ENCODE assay signal across 16 cellular contexts in genomic region chr12:1220127-1221092, GRCh38.
DNase-seq lines count a peak whose midpoint lies in the region; ATAC-seq, FAIRE-seq and TF ChIP-seq lines count a peak whose summit lies in the region.
"Had no signal": no experiment of that assay in that cellular context is flagged by ENCODE, and none has a peak within 500 bp of the region (broad histone marks: within the 10 kb centered on the region; RNA-seq: fewer than 3 reads in every experiment).

No MANE protein-coding gene starts in this region.

- H2AFZ ChIP-seq in H1 (ENCODE audit: low read length), result no peak overlapping the region
- no peak overlapping the region for H2AFZ ChIP-seq in neuronal stem cell (ENCODE audit: low read length)
- H2AFZ ChIP-seq: neural progenitor cell had no signal

- H3K27me3 ChIP-seq in H1 (replicated peaks in 1 of 4; ENCODE audit: control insufficient read depth in 3 of 4, extremely low read depth in 1 of 4, insufficient read depth in 3 of 4, low read length in 3 of 4) (no peaks in the 10 kb centered on the region), neuronal stem cell (ENCODE audit: control insufficient read depth in 3 of 3, insufficient read depth in 3 of 3, low read depth in 1 of 3, low read length in 3 of 3) (no peaks in the 10 kb centered on the region), MG63 (no peaks in the 10 kb centered on the region)
- H3K27me3 ChIP-seq in CD8-positive, alpha-beta memory T cell (ENCODE audit: insufficient read depth, low read length, poor library complexity, severe bottlenecking), result no peaks in the 10 kb centered on the region
- H3K27me3 ChIP-seq: neural progenitor cell, SJSA1 had no signal

- TF ChIP-seq EP300 in H1 (IDR thresholded peaks at IDR 0.05; ENCODE audit: borderline replicate concordance in 1 of 2, low read depth in 2 of 2, low read length in 2 of 2), result no peak

- no peak overlapping the region for H2BK20ac ChIP-seq in H1 (ENCODE audit: low read length)

- no peaks in the 10 kb centered on the region for H3K4me1 Mint-ChIP-seq in CD8-positive, alpha-beta memory T cell
- H3K4me1 Mint-ChIP-seq in stimulated activated effector memory CD8-positive, alpha-beta T cell treated with anti-CD3 and anti-CD28 coated beads, Interleukin-12 subunit alpha, Interleukin-12 subunit beta, amount 100 ng/mL, for 72 hours, result no peaks in the 10 kb centered on the region
- H3K4me1 Mint-ChIP-seq: memory B cell, neural progenitor cell had no signal

- no peak overlapping the region for H4K8ac ChIP-seq in H1 (ENCODE audit: extremely low read depth, insufficient read depth, low read length)
- no peak overlapping the region for H4K8ac ChIP-seq in neuronal stem cell (ENCODE audit: low read depth, low read length)

- no peak overlapping the region for H3K4me3 Mint-ChIP-seq in CD8-positive, alpha-beta memory T cell
- no peak overlapping the region for H3K4me3 Mint-ChIP-seq in stimulated activated effector memory CD8-positive, alpha-beta T cell treated with anti-CD3 and anti-CD28 coated beads, Interleukin-12 subunit alpha, Interleukin-12 subunit beta, amount 100 ng/mL, for 72 hours
- H3K4me3 Mint-ChIP-seq: activated CD8-positive, alpha-beta T cell treated with anti-CD3 and anti-CD28 coated beads for 36 hours; CD4-positive, alpha-beta memory T cell; memory B cell; neural progenitor cell; stimulated activated naive CD8-positive, alpha-beta T cell treated with anti-CD3 and anti-CD28 coated beads, Interleukin-15, Interleukin-2, amounts not matched to agents 100 ng/mL and 50 ng/mL, for 24 hours had no signal

- H3K9me3 Mint-ChIP-seq in CD8-positive, alpha-beta memory T cell, result no peaks in the 10 kb centered on the region
- H3K9me3 Mint-ChIP-seq in stimulated activated effector memory CD8-positive, alpha-beta T cell treated with anti-CD3 and anti-CD28 coated beads, Interleukin-12 subunit alpha, Interleukin-12 subunit beta, amount 100 ng/mL, for 72 hours, result no peaks in the 10 kb centered on the region
- H3K9me3 Mint-ChIP-seq: activated CD8-positive, alpha-beta T cell treated with anti-CD3 and anti-CD28 coated beads for 36 hours; CD4-positive, alpha-beta memory T cell; memory B cell; neural progenitor cell; stimulated activated naive CD8-positive, alpha-beta T cell treated with anti-CD3 and anti-CD28 coated beads, Interleukin-15, Interleukin-2, amounts not matched to agents 100 ng/mL and 50 ng/mL, for 24 hours had no signal

- no peaks in the 10 kb centered on the region for H4K20me1 ChIP-seq in H1 (replicated peaks in 1 of 2; ENCODE audit: control insufficient read depth in 1 of 2, insufficient read depth in 2 of 2, low read length in 2 of 2)

- no peaks in the 10 kb centered on the region for H3K9me3 ChIP-seq in H1 (ENCODE audit: insufficient read depth in 2 of 2, low read depth in 1 of 2, low read length in 1 of 2)
- H3K9me3 ChIP-seq in neuronal stem cell (replicated peaks in 1 of 2; ENCODE audit: control insufficient read depth in 2 of 2, insufficient read depth in 1 of 2, low read depth in 1 of 2, low read length in 2 of 2), result no peaks in the 10 kb centered on the region
- H3K9me3 ChIP-seq in CD8-positive, alpha-beta memory T cell (ENCODE audit: low read length), result no peaks in the 10 kb centered on the region
- no peaks in the 10 kb centered on the region for H3K9me3 ChIP-seq in MG63
- H3K9me3 ChIP-seq: SJSA1 had no signal

- TF ChIP-seq POLR2A in H54 (IDR thresholded peaks at IDR 0.05; ENCODE audit: low read depth, low read length) (no peak), H1 (IDR thresholded peaks at IDR 0.05; ENCODE audit: control extremely low read depth in 1 of 2, low read depth in 2 of 2, low read length in 2 of 2) (no peak)

- POLR2A ChIA-PET in H1 (lab: Charles Lee; ENCODE audit: partially characterized antibody), result interaction anchor here (0.6 kb wide), 1 partner anchor 174 kb away, joined by 3 read pairs; no protein-coding TSS in a partner anchor
- POLR2A ChIA-PET in CD8-positive, alpha-beta memory T cell (lab: Charles Lee), result no interaction called here

- no peaks in the 10 kb centered on the region for H3K79me2 ChIP-seq in H1 (ENCODE audit: control insufficient read depth in 1 of 2, insufficient read depth in 2 of 2, low read length in 2 of 2)

- no peaks in the 10 kb centered on the region for H3K23me2 ChIP-seq in H1 (ENCODE audit: low read depth, low read length)

- H4K91ac ChIP-seq in H1 (replicated peaks; ENCODE audit: insufficient read length, low read length) (no peak overlapping the region), neuronal stem cell (ENCODE audit: low read depth, low read length, poor library complexity) (peak overlapping the region; percentile 22)

- no peak for ATAC-seq in GM21515 (IDR thresholded peaks at IDR 0.05; ENCODE audit: unreplicated experiment)
- ATAC-seq in stimulated activated effector memory CD8-positive, alpha-beta T cell treated with anti-CD3 and anti-CD28 coated beads, Interleukin-12 subunit alpha, Interleukin-12 subunit beta, amount 100 ng/mL, for 72 hours, result no peak
- ATAC-seq: activated CD8-positive, alpha-beta T cell treated with anti-CD3 and anti-CD28 coated beads for 36 hours had no signal

- H2BK15ac ChIP-seq in H1 (ENCODE audit: low read length) (no peak overlapping the region), neuronal stem cell (ENCODE audit: low read length) (no peak overlapping the region)

- DNase-seq in H54 (ENCODE audit: insufficient read length, low spot score), result no peak
- peak; percentile 83 to 93 for DNase-seq in NCI-H1930 (lab: John Stamatoyannopoulos, UW)
- DNase-seq in H1 (ENCODE audit: low read depth in 1 of 2, low spot score in 2 of 2), result no peak
- DNase-seq in neuronal stem cell (ENCODE audit: low spot score), result no peak
- DNase-seq in CD8-positive, alpha-beta memory T cell, result no peak
- no peak for DNase-seq in MG63
- DNase-seq in stimulated activated effector memory CD8-positive, alpha-beta T cell treated with anti-CD3 and anti-CD28 coated beads, Interleukin-12 subunit alpha, Interleukin-12 subunit beta, amount 100 ng/mL, for 72 hours (ENCODE audit: low spot score in 2 of 2), result no peak
- DNase-seq: activated CD8-positive, alpha-beta T cell treated with anti-CD3 and anti-CD28 coated beads for 36 hours; CD4-positive, alpha-beta memory T cell; GF-D8; HCEC 1CT had no signal

- H2BK5ac ChIP-seq in H1 (ENCODE audit: low read depth, low read length), result no peak overlapping the region
- no peak overlapping the region for H2BK5ac ChIP-seq in neuronal stem cell (ENCODE audit: low read length)

- H4K5ac ChIP-seq in H1 (ENCODE audit: insufficient read length, low read depth, low read length), result no peak overlapping the region

- H3K14ac ChIP-seq in H1 (ENCODE audit: insufficient read length), result no peak overlapping the region
- H3K14ac ChIP-seq in neuronal stem cell (ENCODE audit: low read length), result no peak overlapping the region

- no peak overlapping the region for H3K27ac Mint-ChIP-seq in CD8-positive, alpha-beta memory T cell
- no peak overlapping the region for H3K27ac Mint-ChIP-seq in stimulated activated effector memory CD8-positive, alpha-beta T cell treated with anti-CD3 and anti-CD28 coated beads, Interleukin-12 subunit alpha, Interleukin-12 subunit beta, amount 100 ng/mL, for 72 hours
- H3K27ac Mint-ChIP-seq: activated CD8-positive, alpha-beta T cell treated with anti-CD3 and anti-CD28 coated beads for 36 hours; CD4-positive, alpha-beta memory T cell; memory B cell; neural progenitor cell; stimulated activated naive CD8-positive, alpha-beta T cell treated with anti-CD3 and anti-CD28 coated beads, Interleukin-15, Interleukin-2, amounts not matched to agents 100 ng/mL and 50 ng/mL, for 24 hours had no signal

- no peaks in the 10 kb centered on the region for H3K79me1 ChIP-seq in H1 (ENCODE audit: low read depth, low read length)
- peaks cover 2% of the 10 kb centered on the region for H3K79me1 ChIP-seq in neuronal stem cell (ENCODE audit: low read depth, low read length)

- CTCF ChIA-PET in H1 (lab: Charles Lee; ENCODE audit: partially characterized antibody), result interaction anchor here (0.6 to 1.4 kb wide), 6 partner anchors 10 to 363 kb away, joined by 3 to 4 read pairs (median 3); no protein-coding TSS in a partner anchor
- CTCF ChIA-PET in CD8-positive, alpha-beta memory T cell (lab: Charles Lee), result no interaction called here

- H3K36me3 ChIP-seq in H1 (ENCODE audit: control insufficient read depth in 2 of 4, insufficient read depth in 4 of 4, low read length in 3 of 4), result no peaks in the 10 kb centered on the region
- H3K36me3 ChIP-seq in neuronal stem cell (replicated peaks in 1 of 2; ENCODE audit: control insufficient read depth in 2 of 2, insufficient read depth in 2 of 2, low read length in 2 of 2), result no peaks in the 10 kb centered on the region
- no peaks in the 10 kb centered on the region for H3K36me3 ChIP-seq in CD8-positive, alpha-beta memory T cell (ENCODE audit: insufficient read depth, low read length)
- peaks cover 4% of the 10 kb centered on the region; the same call in 1 of the 2 replicates for H3K36me3 ChIP-seq in MG63
- H3K36me3 ChIP-seq: neural progenitor cell, SJSA1 had no signal

- no peaks in the 10 kb centered on the region for H3K36me3 Mint-ChIP-seq in CD8-positive, alpha-beta memory T cell
- H3K36me3 Mint-ChIP-seq in stimulated activated effector memory CD8-positive, alpha-beta T cell treated with anti-CD3 and anti-CD28 coated beads, Interleukin-12 subunit alpha, Interleukin-12 subunit beta, amount 100 ng/mL, for 72 hours, result no peaks in the 10 kb centered on the region
- H3K36me3 Mint-ChIP-seq: neural progenitor cell had no signal

- no peaks in the 10 kb centered on the region for H3K27me3 Mint-ChIP-seq in CD8-positive, alpha-beta memory T cell
- H3K27me3 Mint-ChIP-seq: activated CD8-positive, alpha-beta T cell treated with anti-CD3 and anti-CD28 coated beads for 36 hours; CD4-positive, alpha-beta memory T cell; memory B cell; stimulated activated naive CD8-positive, alpha-beta T cell treated with anti-CD3 and anti-CD28 coated beads, Interleukin-15, Interleukin-2, amounts not matched to agents 100 ng/mL and 50 ng/mL, for 24 hours had no signal

- no peak overlapping the region for H2BK12ac ChIP-seq in H1 (ENCODE audit: low read depth, low read length)
- no peak overlapping the region for H2BK12ac ChIP-seq in neuronal stem cell (ENCODE audit: low read length)

- H3K23ac ChIP-seq in H1 (ENCODE audit: insufficient read length) (no peak overlapping the region), neuronal stem cell (ENCODE audit: low read depth, low read length, poor library complexity) (no peak overlapping the region)

- H2BK120ac ChIP-seq in H1 (replicated peaks; ENCODE audit: low read depth, low read length) (no peak overlapping the region), neuronal stem cell (ENCODE audit: low read depth, low read length) (no peak overlapping the region)

- H3K56ac ChIP-seq in H1 (replicated peaks; ENCODE audit: insufficient read length, low read depth, low read length), result peak overlapping the region; percentile 37

- FAIRE-seq in H54 (lab: Jason Lieb, UNC) (peak; percentile 69), H1 (lab: Jason Lieb, UNC) (no peak)

- H3K9ac ChIP-seq in H1 (replicated peaks in 1 of 4; ENCODE audit: extremely low read depth in 1 of 4, low read depth in 3 of 4, low read length in 3 of 4), result no peak overlapping the region; a peak in 1 of 7 replicates
- H3K9ac ChIP-seq in neuronal stem cell (ENCODE audit: low read depth, low read length, poor library complexity), result peak overlapping the region; percentile 74
- H3K9ac ChIP-seq: neural progenitor cell had no signal

- H3K18ac ChIP-seq in H1 (ENCODE audit: extremely low read depth, low read length) (no peak overlapping the region), neuronal stem cell (ENCODE audit: low read length) (peak overlapping the region; percentile 16)

- H3K4ac ChIP-seq in H1 (replicated peaks; ENCODE audit: insufficient read length, low read depth, low read length) (no peak overlapping the region), neuronal stem cell (ENCODE audit: low read length) (no peak overlapping the region)

- no peak overlapping the region for H3K4me2 ChIP-seq in H1 (ENCODE audit: insufficient read depth in 1 of 2, low read depth in 2 of 2, low read length in 2 of 2)
- H3K4me2 ChIP-seq in neuronal stem cell (ENCODE audit: insufficient read depth, low read length, poor library complexity, severe bottlenecking), result no peak overlapping the region
- H3K4me2 ChIP-seq: neural progenitor cell had no signal

- TF ChIP-seq CTCF in H1 (IDR thresholded peaks at IDR 0.05; ENCODE audit: control extremely low read depth in 1 of 3, insufficient read depth in 1 of 3, low read depth in 1 of 3, low read length in 3 of 3), result no peak

- TF ChIP-seq RAD21 in H1 (IDR thresholded peaks at IDR 0.05 in 1 of 2, conservative IDR thresholded peaks at IDR 0.05 in 1 of 2; ENCODE audit: low read depth in 2 of 2, low read length in 2 of 2), result no peak

- H3K4me1 ChIP-seq in H1 (replicated peaks in 1 of 4; ENCODE audit: control insufficient read depth in 3 of 4, insufficient read depth in 4 of 4, low read length in 3 of 4) (peaks cover 0 to 6% (median 0%) of the 10 kb centered on the region in 4 experiments; a peak in 3 of 7 replicates), neuronal stem cell (ENCODE audit: control insufficient read depth in 2 of 2, insufficient read depth in 1 of 2, low read depth in 1 of 2, low read length in 2 of 2) (peaks cover 0 to 8% of the 10 kb centered on the region in 2 donors)
- no peaks in the 10 kb centered on the region for H3K4me1 ChIP-seq in CD8-positive, alpha-beta memory T cell (ENCODE audit: insufficient read depth, low read length)

- H3K27ac ChIP-seq in H1 (ENCODE audit: low read depth, low read length), result no peak overlapping the region
- no peak overlapping the region for H3K27ac ChIP-seq in neuronal stem cell (replicated peaks; ENCODE audit: low read length)
- H3K27ac ChIP-seq in CD8-positive, alpha-beta memory T cell (ENCODE audit: low read depth, low read length), result no peak overlapping the region
- H3K27ac ChIP-seq: neural progenitor cell, SJSA1 had no signal

- no peak overlapping the region; the same call in 1 of the 2 replicates for H2AK5ac ChIP-seq in H1 (ENCODE audit: low read depth, low read length)
- H2AK5ac ChIP-seq in neuronal stem cell (ENCODE audit: low read depth, low read length), result no peak overlapping the region

- WGBS in H1 (ENCODE audit: extremely low coverage in 1 of 2, insufficient coverage in 1 of 2, insufficient read length in 1 of 2, insufficient replicate concordance in 2 of 2, low coverage in 1 of 2, low lambda C conversion rate in 2 of 2, missing lambda C conversion rate in 1 of 2), 2 experiments, result 71 to 90% methylated on average over 1 to 7 of the region's 7 CpGs
- whole genome bisulfite sequencing in neuronal stem cell (ENCODE audit: extremely low coverage in 2 of 2, insufficient read length in 2 of 2, insufficient replicate concordance in 1 of 2), 2 donors, result 100% methylated on average over 1 of the region's 7 CpGs; no CpG with 5 or more reads in 1 of the 2 donors

- H3K4me3 ChIP-seq in H1 (ENCODE audit: extremely low read depth in 1 of 4, insufficient read depth in 2 of 4, low read depth in 3 of 4, low read length in 4 of 4) (no peak overlapping the region), neuronal stem cell (ENCODE audit: low read length in 2 of 2) (no peak overlapping the region), MG63 (no peak overlapping the region)
- no peak overlapping the region for H3K4me3 ChIP-seq in CD8-positive, alpha-beta memory T cell (ENCODE audit: low read length)
- H3K4me3 ChIP-seq: neural progenitor cell, SJSA1 had no signal

Comparison
In these comparisons a context has a peak if more than half of its experiments do, and no peak if none do; other contexts are left out.
1. DNase-seq: peak in NCI-H1930 (2 of 2); none in H54 (single experiment), H1 (0 of 2), neuronal stem cell (single experiment), CD8-positive, alpha-beta memory T cell (0 of 5), MG63 (single experiment) and stimulated activated effector memory CD8-positive, alpha-beta T cell treated with anti-CD3 and anti-CD28 coated beads, Interleukin-12 subunit alpha, Interleukin-12 subunit beta, amount 100 ng/mL, for 72 hours (0 of 2).